In genomic region chr2:240465268-240465764, GRCh38 we compare ENCODE assay signal across 1 cellular context.
TF ChIP-seq lines count a peak whose summit lies in the region.

No MANE protein-coding gene starts in this region.

TF ChIP-seq in HepG2, 621 proteins besides CTCF, POLR2A, EP300 and RAD21:
- TF ChIP-seq ZNF574 (CRISPR knock-in tag; IDR thresholded peaks at IDR 0.05) (no peak), AGO2 (optimal IDR thresholded peaks at IDR 0.05; ENCODE audit: low read depth, low read length) (peak; percentile 52), TAF15 (IDR thresholded peaks at IDR 0.05; ENCODE audit: low read depth, low read length, poor library complexity, severe bottlenecking) (peak; percentile 21), ZNF335 (CRISPR knock-in tag; IDR thresholded peaks at IDR 0.05) (no peak), NRL (CRISPR knock-in tag; IDR thresholded peaks at IDR 0.05; ENCODE audit: borderline replicate concordance) (no peak), ARNTL (CRISPR knock-in tag; IDR thresholded peaks at IDR 0.05) (no peak)
